In genomic region chr19:43476606-43477005, GRCh38 we compare ENCODE assay signal across 1 cellular context.
TF ChIP-seq lines count a peak whose summit lies in the region.

No MANE protein-coding gene starts in this region.

TF ChIP-seq in SK-N-SH treated with all-trans-retinoic acid at 6 μM for 48 hours, 23 proteins besides CTCF, POLR2A, EP300 and RAD21 (continued from another document):
- TF ChIP-seq, protein P1, sequence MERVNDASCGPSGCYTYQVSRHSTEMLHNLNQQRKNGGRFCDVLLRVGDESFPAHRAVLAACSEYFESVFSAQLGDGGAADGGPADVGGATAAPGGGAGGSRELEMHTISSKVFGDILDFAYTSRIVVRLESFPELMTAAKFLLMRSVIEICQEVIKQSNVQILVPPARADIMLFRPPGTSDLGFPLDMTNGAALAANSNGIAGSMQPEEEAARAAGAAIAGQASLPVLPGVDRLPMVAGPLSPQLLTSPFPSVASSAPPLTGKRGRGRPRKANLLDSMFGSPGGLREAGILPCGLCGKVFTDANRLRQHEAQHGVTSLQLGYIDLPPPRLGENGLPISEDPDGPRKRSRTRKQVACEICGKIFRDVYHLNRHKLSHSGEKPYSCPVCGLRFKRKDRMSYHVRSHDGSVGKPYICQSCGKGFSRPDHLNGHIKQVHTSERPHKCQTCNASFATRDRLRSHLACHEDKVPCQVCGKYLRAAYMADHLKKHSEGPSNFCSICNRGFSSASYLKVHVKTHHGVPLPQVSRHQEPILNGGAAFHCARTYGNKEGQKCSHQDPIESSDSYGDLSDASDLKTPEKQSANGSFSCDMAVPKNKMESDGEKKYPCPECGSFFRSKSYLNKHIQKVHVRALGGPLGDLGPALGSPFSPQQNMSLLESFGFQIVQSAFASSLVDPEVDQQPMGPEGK (CRISPR knock-in tag; IDR thresholded peaks at IDR 0.05; ENCODE audit: borderline replicate concordance): no peak
- no peak for TF ChIP-seq OSR1 (CRISPR knock-in tag; IDR thresholded peaks at IDR 0.05)
- no peak for TF ChIP-seq ZFP3 (CRISPR knock-in tag; IDR thresholded peaks at IDR 0.05)
- TF ChIP-seq ZNF565 (CRISPR knock-in tag; conservative IDR thresholded peaks at IDR 0.05; ENCODE audit: low read depth): no peak
- TF ChIP-seq ESRRG (CRISPR knock-in tag; IDR thresholded peaks at IDR 0.05): no peak
- no peak for TF ChIP-seq CSDC2 (CRISPR knock-in tag; IDR thresholded peaks at IDR 0.05)
- TF ChIP-seq ZNF8 (CRISPR knock-in tag; IDR thresholded peaks at IDR 0.05): no peak
- no peak for TF ChIP-seq ZNF70 (CRISPR knock-in tag; IDR thresholded peaks at IDR 0.05)
- no peak for TF ChIP-seq GLIS3 (CRISPR knock-in tag; IDR thresholded peaks at IDR 0.05)
- no peak for TF ChIP-seq ARNTL (CRISPR knock-in tag; IDR thresholded peaks at IDR 0.05; ENCODE audit: borderline replicate concordance, low read depth)
